In genomic region chr6:158978752-158979151, GRCh38 we compare ENCODE assay signal across 1 cellular context.
TF ChIP-seq lines count a peak whose summit lies in the region.

No MANE protein-coding gene starts in this region.

TF ChIP-seq in GM23338, 12 proteins besides CTCF, POLR2A, EP300 and RAD21 (continued from another document):
- TF ChIP-seq REST (IDR thresholded peaks at IDR 0.05; ENCODE audit: unreplicated experiment) (no peak), EZH2 (IDR thresholded peaks at IDR 0.05; ENCODE audit: low read depth, unreplicated experiment) (no peak), JUNB (IDR thresholded peaks at IDR 0.05; ENCODE audit: unreplicated experiment) (no peak), STAT1 (IDR thresholded peaks at IDR 0.05; ENCODE audit: unreplicated experiment) (no peak), NANOG (IDR thresholded peaks at IDR 0.05; ENCODE audit: borderline replicate concordance) (no peak)
